ENCODE assay signal across 20 cellular contexts in genomic region chr4:78990938-78991810, GRCh38.
"Had no signal": no experiment of that assay in that cellular context is flagged by ENCODE, and none has a peak within 500 bp of the region (broad histone marks: within the 10 kb centered on the region; RNA-seq: fewer than 3 reads in every experiment).

No MANE protein-coding gene starts in this region.

- H3K4me2 ChIP-seq: smooth muscle cell had no signal

- H3K9me3 Mint-ChIP-seq: naive thymus-derived CD4-positive, alpha-beta T cell; nephron progenitor cell; stimulated activated naive CD8-positive, alpha-beta T cell treated with anti-CD3 and anti-CD28 coated beads, Interleukin-15, Interleukin-2, amounts not matched to agents 100 ng/mL and 50 ng/mL, for 24 hours had no signal

- H3K36me3 ChIP-seq: heart right ventricle, left lung, neutrophil, upper lobe of left lung, uterus had no signal

- H3K36me3 Mint-ChIP-seq: naive thymus-derived CD4-positive, alpha-beta T cell had no signal

- H3K4me3 Mint-ChIP-seq: naive thymus-derived CD4-positive, alpha-beta T cell; nephron progenitor cell; stimulated activated naive CD8-positive, alpha-beta T cell treated with anti-CD3 and anti-CD28 coated beads, Interleukin-15, Interleukin-2, amounts not matched to agents 100 ng/mL and 50 ng/mL, for 24 hours had no signal

- DNase-seq: cortex of kidney; dorsolateral prefrontal cortex; effector CD8-positive, alpha-beta T cell; heart right ventricle; hypothalamus; islet precursor cell; left lung; naive thymus-derived CD4-positive, alpha-beta T cell; nephron progenitor cell; right cardiac atrium; stimulated activated CD4-positive, alpha-beta T cell treated with anti-CD3 and anti-CD28 coated beads, Interleukin-2, amount 100 ng/mL, for 48 hours; tibial artery; upper lobe of left lung; uterus had no signal

- H3K4me1 ChIP-seq: heart right ventricle, left lung, upper lobe of left lung, uterus had no signal

- H3K9me3 ChIP-seq: heart right ventricle, left lung, neutrophil, tibial artery, upper lobe of left lung, uterus had no signal

- H3K4me1 Mint-ChIP-seq: naive thymus-derived CD4-positive, alpha-beta T cell; nephron progenitor cell had no signal

- H3K27me3 ChIP-seq: heart right ventricle, left lung, neutrophil, tibial artery, upper lobe of left lung, uterus had no signal

- H3K27me3 Mint-ChIP-seq: stimulated activated naive CD8-positive, alpha-beta T cell treated with anti-CD3 and anti-CD28 coated beads, Interleukin-15, Interleukin-2, amounts not matched to agents 100 ng/mL and 50 ng/mL, for 24 hours had no signal

- H3K27ac ChIP-seq: dorsolateral prefrontal cortex, heart right ventricle, left lung, neutrophil, tibial artery, upper lobe of left lung, uterus had no signal

- H3K4me3 ChIP-seq: dorsolateral prefrontal cortex, heart right ventricle, left lung, smooth muscle cell, tibial artery, upper lobe of left lung, uterus had no signal

- FAIRE-seq: endometrium, frontal cortex had no signal

- ATAC-seq: esophagus mucosa; left lung; naive thymus-derived CD4-positive, alpha-beta T cell had no signal

- H3K27ac Mint-ChIP-seq: naive thymus-derived CD4-positive, alpha-beta T cell; nephron progenitor cell; stimulated activated naive CD8-positive, alpha-beta T cell treated with anti-CD3 and anti-CD28 coated beads, Interleukin-15, Interleukin-2, amounts not matched to agents 100 ng/mL and 50 ng/mL, for 24 hours had no signal
